Comparison of ENCODE assay signal across 21 cellular contexts in the genomic region with DNA sequence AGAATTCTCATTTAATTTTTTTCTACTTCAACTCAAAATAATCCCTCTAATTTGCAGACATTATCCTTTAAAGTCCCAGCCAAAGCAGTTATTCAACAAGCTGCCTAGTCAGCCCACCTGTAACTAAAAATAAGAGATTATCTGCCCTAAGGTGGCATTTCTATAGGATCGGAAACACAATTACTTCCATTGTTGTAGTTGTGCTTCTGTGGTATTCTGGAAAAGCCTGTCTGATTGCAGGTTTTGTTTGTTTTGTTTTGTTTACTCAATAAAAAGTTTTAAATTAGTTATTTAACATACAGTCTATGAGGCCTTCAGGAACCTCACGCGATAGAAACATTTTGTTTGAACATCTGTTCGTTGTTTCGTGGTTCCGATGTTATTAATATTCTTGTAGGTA.
DNase-seq lines count a peak whose midpoint lies in the region; ATAC-seq and TF ChIP-seq lines count a peak whose summit lies in the region.
"Had no signal": no experiment of that assay in that cellular context is flagged by ENCODE, and none has a peak within 500 bp of the region (broad histone marks: within the 10 kb centered on the region; RNA-seq: fewer than 3 reads in every experiment).

No MANE protein-coding gene starts in this region.

- no peaks in the 10 kb centered on the region for H3K36me3 ChIP-seq in endocrine pancreas (ENCODE audit: control insufficient read depth, insufficient read depth, low read length)
- H3K36me3 ChIP-seq in upper lobe of right lung = no peaks in the 10 kb centered on the region
- H3K36me3 ChIP-seq: ovary, transverse colon had no signal

- H3K9me3 ChIP-seq in endocrine pancreas (ENCODE audit: control insufficient read depth, low read length) (no peaks in the 10 kb centered on the region), upper lobe of right lung (no peaks in the 10 kb centered on the region)
- H3K9me3 ChIP-seq: body of pancreas, ovary, stomach, transverse colon had no signal

- H3K9ac ChIP-seq in endocrine pancreas (ENCODE audit: control insufficient read depth, insufficient read depth, low read length) = no peak overlapping the region

- H3K4me3 ChIP-seq in endocrine pancreas (ENCODE audit: control insufficient read depth, insufficient read depth, low read length) (peak overlapping the region; percentile 49), upper lobe of right lung (no peak overlapping the region)
- H3K4me3 ChIP-seq: body of pancreas, ovary, stomach, transverse colon had no signal

- no peak for TF ChIP-seq CTCF in upper lobe of right lung (IDR thresholded peaks at IDR 0.05)

- intact Hi-C loops in upper lobe of right lung (cut with DNase I) = no loop called here

- peak; percentile 45 for DNase-seq in G401 (ENCODE audit: low spot score)
- peak; percentile 47 for DNase-seq in NCI-H1092 (lab: John Stamatoyannopoulos, UW)
- DNase-seq in NCI-H748 (lab: John Stamatoyannopoulos, UW; ENCODE audit: unreplicated experiment) = peak; percentile 95
- DNase-seq in upper lobe of right lung = no peak
- DNase-seq in activated naive CD4-positive, alpha-beta T cell treated with Interleukin-2 at 50 U/mL for 16 hours = no peak
- DNase-seq in activated T-cell treated with anti-CD3 and anti-CD28 coated beads for 4 hours = no peak
- DNase-seq: activated CD4-positive, alpha-beta T cell treated with anti-CD3 and anti-CD28 coated beads for 36 hours; activated CD8-positive, alpha-beta memory T cell treated with anti-CD3 and anti-CD28 coated beads, Interleukin-2, amount 10 ng/mL, durations not matched to agents 7 days and 5 days; activated naive CD8-positive, alpha-beta T cell treated with anti-CD3 and anti-CD28 coated beads, Interleukin-2, amount 50 U/mL, for 24 hours; AML-193; body of pancreas; IMR-90; left colon; mesendoderm; naive thymus-derived CD8-positive, alpha-beta T cell; ovary; right cardiac atrium; stimulated activated CD4-positive, alpha-beta T cell treated with anti-CD3 and anti-CD28 coated beads, Interleukin-12 subunit alpha, Interleukin-12 subunit beta, amount 100 ng/mL, for 4 hours; stomach; transverse colon had no signal

- ATAC-seq in upper lobe of right lung = no peak
- ATAC-seq: activated CD4-positive, alpha-beta T cell treated with anti-CD3 and anti-CD28 coated beads for 36 hours; activated CD8-positive, alpha-beta memory T cell treated with anti-CD3 and anti-CD28 coated beads, Interleukin-2, amount 10 ng/mL, durations not matched to agents 7 days and 5 days; activated naive CD8-positive, alpha-beta T cell treated with anti-CD3 and anti-CD28 coated beads, Interleukin-2, amount 50 U/mL, for 24 hours; body of pancreas; left colon; naive thymus-derived CD8-positive, alpha-beta T cell; right cardiac atrium had no signal

- in situ Hi-C loops in G401 (cut with HindIII; ENCODE audit: low sequenced_read_pairs) = no loop called here

- H3K27me3 ChIP-seq in endocrine pancreas (ENCODE audit: control insufficient read depth, insufficient read depth, low read length) (no peaks in the 10 kb centered on the region), upper lobe of right lung (no peaks in the 10 kb centered on the region)
- H3K27me3 ChIP-seq: body of pancreas, ovary, stomach, transverse colon had no signal

- H3K4me1 ChIP-seq in endocrine pancreas (ENCODE audit: control insufficient read depth, insufficient read depth, low read length) (peaks cover 6% of the 10 kb centered on the region), upper lobe of right lung (no peaks in the 10 kb centered on the region)
- H3K4me1 ChIP-seq: body of pancreas, stomach had no signal

- H3K27ac ChIP-seq in upper lobe of right lung = no peak overlapping the region
- H3K27ac ChIP-seq: body of pancreas, ovary, stomach, transverse colon had no signal

Comparison
In these comparisons a context has a peak if more than half of its experiments do, and no peak if none do; other contexts are left out.
1. DNase-seq: peak in G401 (single experiment), NCI-H1092 (single experiment) and NCI-H748 (single experiment); none in upper lobe of right lung (single experiment), activated naive CD4-positive, alpha-beta T cell treated with Interleukin-2 at 50 U/mL for 16 hours (single experiment) and activated T-cell treated with anti-CD3 and anti-CD28 coated beads for 4 hours (single experiment).